1 cellular context compared by ENCODE assay signal in genomic region chr2:128317186-128317897, GRCh38.
A peak's percentile ranks its signal among the peaks of the same experiment; 100 is the strongest.
TF ChIP-seq lines count a peak whose summit lies in the region.

No MANE protein-coding gene starts in this region.

TF ChIP-seq in HepG2, 621 proteins besides CTCF, POLR2A, EP300 and RAD21 (continued from another document and continues in another):
- TF ChIP-seq AHDC1 (CRISPR knock-in tag; IDR thresholded peaks at IDR 0.05; ENCODE audit: borderline replicate concordance) (no peak), CHD2 (IDR thresholded peaks at IDR 0.05; ENCODE audit: low read depth, low read length) (0 out of 2 replicates have a peak, but pooled peaks have one; percentile 34), SOX13 (IDR thresholded peaks at IDR 0.05) (no peak), SOX13 (CRISPR knock-in tag; conservative IDR thresholded peaks at IDR 0.05 in 1 of 2, IDR thresholded peaks at IDR 0.05 in 1 of 2) (peak in 1 of 2 experiments; percentile 79; a peak in 2 of 4 replicates), E2F1 (CRISPR knock-in tag; IDR thresholded peaks at IDR 0.05) (0 out of 2 replicates have a peak, but pooled peaks have one; percentile 33), KLF13 (CRISPR knock-in tag; IDR thresholded peaks at IDR 0.05) (no peak), ZNF781 (CRISPR knock-in tag; IDR thresholded peaks at IDR 0.05; ENCODE audit: borderline replicate concordance, not compliant biosample characterization) (peak; percentile 37), YY1 (IDR thresholded peaks at IDR 0.05; ENCODE audit: insufficient read depth, insufficient replicate concordance, low read depth, low read length) (no peak), HIC2 (CRISPR knock-in tag; IDR thresholded peaks at IDR 0.05; ENCODE audit: low read depth) (peak; percentile 46; the same call in 1 of the 2 replicates), ZNF33B (CRISPR knock-in tag; IDR thresholded peaks at IDR 0.05) (no peak), SNAPC2 (CRISPR knock-in tag; IDR thresholded peaks at IDR 0.05) (no peak), PAWR (CRISPR knock-in tag; IDR thresholded peaks at IDR 0.05; ENCODE audit: borderline replicate concordance) (no peak), ZNF776 (CRISPR knock-in tag; IDR thresholded peaks at IDR 0.05) (no peak), PRMT3 (CRISPR knock-in tag; IDR thresholded peaks at IDR 0.05; ENCODE audit: borderline replicate concordance, low read depth) (no peak), NFIC (IDR thresholded peaks at IDR 0.05; ENCODE audit: low read length) (no peak), CC2D1A (CRISPR knock-in tag; IDR thresholded peaks at IDR 0.05) (no peak), TGIF2 (CRISPR knock-in tag; IDR thresholded peaks at IDR 0.05) (peak; percentile 91), ZFP37 (CRISPR knock-in tag; IDR thresholded peaks at IDR 0.05; ENCODE audit: borderline replicate concordance) (no peak), ZMAT3 (CRISPR knock-in tag; conservative IDR thresholded peaks at IDR 0.05) (0 out of 2 replicates have a peak, but pooled peaks have one; percentile 18), RFX3 (CRISPR knock-in tag; IDR thresholded peaks at IDR 0.05) (no peak), RARG (CRISPR knock-in tag; IDR thresholded peaks at IDR 0.05; ENCODE audit: low read depth) (0 out of 2 replicates have a peak, but pooled peaks have one; percentile 26), FLYWCH1 (CRISPR knock-in tag; IDR thresholded peaks at IDR 0.05) (no peak), GATA4 (IDR thresholded peaks at IDR 0.05; ENCODE audit: borderline replicate concordance, low read depth) (no peak), ZNF275 (CRISPR knock-in tag; IDR thresholded peaks at IDR 0.05; ENCODE audit: borderline replicate concordance) (no peak; the same call in 1 of the 2 replicates), TBP (CRISPR knock-in tag; IDR thresholded peaks at IDR 0.05) (no peak), TCF12 (IDR thresholded peaks at IDR 0.05) (no peak), TCF12 (CRISPR knock-in tag; IDR thresholded peaks at IDR 0.05) (no peak), ZBTB7B (CRISPR knock-in tag; IDR thresholded peaks at IDR 0.05) (peak; percentile 64), ZNF816 (CRISPR knock-in tag; IDR thresholded peaks at IDR 0.05; ENCODE audit: borderline replicate concordance) (no peak), ZNF367 (CRISPR knock-in tag; IDR thresholded peaks at IDR 0.05; ENCODE audit: borderline replicate concordance) (no peak), ZNF558 (CRISPR knock-in tag; IDR thresholded peaks at IDR 0.05; ENCODE audit: borderline replicate concordance) (peak; percentile 62; the same call in 1 of the 2 replicates), CBX2 (IDR thresholded peaks at IDR 0.05; ENCODE audit: low read depth, low read length) (no peak), CBX2 (CRISPR knock-in tag; IDR thresholded peaks at IDR 0.05; ENCODE audit: low read depth) (no peak), KAT7 (CRISPR knock-in tag; IDR thresholded peaks at IDR 0.05; ENCODE audit: borderline replicate concordance) (no peak; the same call in 1 of the 2 replicates), ARID2 (CRISPR knock-in tag; IDR thresholded peaks at IDR 0.05; ENCODE audit: borderline replicate concordance) (peak; percentile 64; the same call in 1 of the 2 replicates), SRSF4 (IDR thresholded peaks at IDR 0.05; ENCODE audit: low read depth, low read length, poor library complexity, severe bottlenecking) (no peak), HBP1 (CRISPR knock-in tag; IDR thresholded peaks at IDR 0.05; ENCODE audit: low read depth) (0 out of 2 replicates have a peak, but pooled peaks have one; percentile 50), ZFY (CRISPR knock-in tag; IDR thresholded peaks at IDR 0.05) (peak; percentile 68), ZFP41 (CRISPR knock-in tag; IDR thresholded peaks at IDR 0.05; ENCODE audit: borderline replicate concordance) (no peak), KAT8 (CRISPR knock-in tag; IDR thresholded peaks at IDR 0.05) (no peak), ZNF234 (CRISPR knock-in tag; conservative IDR thresholded peaks at IDR 0.05) (no peak), GATAD2A (CRISPR knock-in tag; IDR thresholded peaks at IDR 0.05) (peak; percentile 17; the same call in 1 of the 2 replicates), WIZ (CRISPR knock-in tag; IDR thresholded peaks at IDR 0.05) (no peak), ZNF17 (CRISPR knock-in tag; IDR thresholded peaks at IDR 0.05) (no peak), ZNF572 (CRISPR knock-in tag; IDR thresholded peaks at IDR 0.05) (no peak), POLR2AphosphoS5 (IDR thresholded peaks at IDR 0.05; ENCODE audit: low read depth, low read length) (0 out of 2 replicates have a peak, but pooled peaks have one; percentile 23), RORA (CRISPR knock-in tag; IDR thresholded peaks at IDR 0.05) (no peak), ZNF850 (CRISPR knock-in tag; conservative IDR thresholded peaks at IDR 0.05) (no peak)
- TF ChIP-seq, protein P1, sequence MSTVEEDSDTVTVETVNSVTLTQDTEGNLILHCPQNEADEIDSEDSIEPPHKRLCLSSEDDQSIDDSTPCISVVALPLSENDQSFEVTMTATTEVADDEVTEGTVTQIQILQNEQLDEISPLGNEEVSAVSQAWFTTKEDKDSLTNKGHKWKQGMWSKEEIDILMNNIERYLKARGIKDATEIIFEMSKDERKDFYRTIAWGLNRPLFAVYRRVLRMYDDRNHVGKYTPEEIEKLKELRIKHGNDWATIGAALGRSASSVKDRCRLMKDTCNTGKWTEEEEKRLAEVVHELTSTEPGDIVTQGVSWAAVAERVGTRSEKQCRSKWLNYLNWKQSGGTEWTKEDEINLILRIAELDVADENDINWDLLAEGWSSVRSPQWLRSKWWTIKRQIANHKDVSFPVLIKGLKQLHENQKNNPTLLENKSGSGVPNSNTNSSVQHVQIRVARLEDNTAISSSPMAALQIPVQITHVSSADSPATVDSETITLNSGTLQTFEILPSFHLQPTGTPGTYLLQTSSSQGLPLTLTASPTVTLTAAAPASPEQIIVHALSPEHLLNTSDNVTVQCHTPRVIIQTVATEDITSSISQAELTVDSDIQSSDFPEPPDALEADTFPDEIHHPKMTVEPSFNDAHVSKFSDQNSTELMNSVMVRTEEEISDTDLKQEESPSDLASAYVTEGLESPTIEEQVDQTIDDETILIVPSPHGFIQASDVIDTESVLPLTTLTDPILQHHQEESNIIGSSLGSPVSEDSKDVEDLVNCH (CRISPR knock-in tag; IDR thresholded peaks at IDR 0.05): no peak
- TF ChIP-seq, protein P2, sequence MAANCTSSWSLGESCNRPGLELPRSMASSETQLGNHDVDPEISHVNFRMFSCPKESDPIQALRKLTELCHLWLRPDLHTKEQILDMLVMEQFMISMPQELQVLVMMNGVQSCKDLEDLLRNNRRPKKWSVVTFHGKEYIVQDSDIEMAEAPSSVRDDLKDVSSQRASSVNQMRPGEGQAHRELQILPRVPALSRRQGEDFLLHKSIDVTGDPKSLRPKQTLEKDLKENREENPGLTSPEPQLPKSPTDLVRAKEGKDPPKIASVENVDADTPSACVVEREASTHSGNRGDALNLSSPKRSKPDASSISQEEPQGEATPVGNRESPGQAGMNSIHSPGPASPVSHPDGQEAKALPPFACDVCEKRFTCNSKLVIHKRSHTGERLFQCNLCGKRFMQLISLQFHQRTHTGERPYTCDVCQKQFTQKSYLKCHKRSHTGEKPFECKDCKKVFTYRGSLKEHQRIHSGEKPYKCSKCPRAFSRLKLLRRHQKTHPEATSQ (CRISPR knock-in tag; IDR thresholded peaks at IDR 0.05; ENCODE audit: borderline replicate concordance): 0 out of 2 replicates have a peak, but pooled peaks have one; percentile 28
- TF ChIP-seq, protein P3, sequence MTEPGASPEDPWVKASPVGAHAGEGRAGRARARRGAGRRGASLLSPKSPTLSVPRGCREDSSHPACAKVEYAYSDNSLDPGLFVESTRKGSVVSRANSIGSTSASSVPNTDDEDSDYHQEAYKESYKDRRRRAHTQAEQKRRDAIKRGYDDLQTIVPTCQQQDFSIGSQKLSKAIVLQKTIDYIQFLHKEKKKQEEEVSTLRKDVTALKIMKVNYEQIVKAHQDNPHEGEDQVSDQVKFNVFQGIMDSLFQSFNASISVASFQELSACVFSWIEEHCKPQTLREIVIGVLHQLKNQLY (CRISPR knock-in tag; IDR thresholded peaks at IDR 0.05): no peak
- TF ChIP-seq, protein P4, sequence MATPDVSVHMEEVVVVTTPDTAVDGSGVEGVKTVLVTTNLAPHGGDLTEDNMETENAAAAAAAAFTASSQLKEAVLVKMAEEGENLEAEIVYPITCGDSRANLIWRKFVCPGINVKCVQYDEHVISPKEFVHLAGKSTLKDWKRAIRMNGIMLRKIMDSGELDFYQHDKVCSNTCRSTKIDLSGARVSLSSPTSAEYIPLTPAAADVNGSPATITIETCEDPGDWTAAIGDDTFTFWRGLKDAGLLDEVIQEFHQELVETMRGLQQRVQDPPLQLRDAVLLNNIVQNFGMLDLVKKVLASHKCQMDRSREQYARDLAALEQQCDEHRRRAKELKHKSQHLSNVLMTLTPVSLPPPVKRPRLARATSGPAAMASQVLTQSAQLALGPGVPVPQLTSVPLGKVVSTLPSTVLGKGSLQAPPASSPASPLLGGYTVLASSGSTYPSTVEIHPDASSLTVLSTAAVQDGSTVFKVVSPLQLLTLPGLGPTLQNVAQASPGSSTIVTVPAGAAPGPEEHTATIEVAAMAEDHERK (CRISPR knock-in tag; IDR thresholded peaks at IDR 0.05; ENCODE audit: low read depth): no peak
